Comparison of ENCODE assay signal across 25 cellular contexts in the genomic region with DNA sequence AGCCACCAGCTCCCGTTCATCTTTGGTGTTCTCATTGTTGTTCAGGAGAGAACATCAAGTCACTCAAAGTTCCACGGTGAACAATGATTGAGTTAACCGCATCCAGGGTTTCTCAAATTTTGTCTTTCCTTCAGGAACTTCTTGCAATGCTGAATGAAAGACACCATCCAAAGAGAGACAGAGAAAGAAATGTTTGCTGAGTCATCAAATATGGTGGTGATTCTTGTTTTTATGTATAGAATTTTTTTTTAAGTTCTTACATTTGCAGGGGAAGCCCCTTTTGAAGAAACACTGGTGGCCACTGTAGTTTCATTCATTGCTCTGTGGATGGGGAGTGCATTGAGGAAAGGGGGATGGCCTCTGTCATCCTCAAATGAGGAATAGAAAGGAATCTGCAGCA.
DNase-seq lines count a peak whose midpoint lies in the region; ATAC-seq, FAIRE-seq and TF ChIP-seq lines count a peak whose summit lies in the region.
"Had no signal": no experiment of that assay in that cellular context is flagged by ENCODE, and none has a peak within 500 bp of the region (broad histone marks: within the 10 kb centered on the region; RNA-seq: fewer than 3 reads in every experiment).

No MANE protein-coding gene starts in this region.

- ATAC-seq in Right ventricle myocardium inferior = no peak
- ATAC-seq in A549 = no peak
- ATAC-seq in K562 = no peak
- no peak for ATAC-seq in left lung

- H3K9ac ChIP-seq in BLaER1 treated with 17β-estradiol and CSF1 and Interleukin-3, amounts not matched to agents 10 nM and 100 nM = no peak overlapping the region
- no peak overlapping the region for H3K9ac ChIP-seq in K562 (ENCODE audit: insufficient read depth in 1 of 2, low read depth in 2 of 2, low read length in 2 of 2)

- H3K4me2 ChIP-seq in A549 = no peak overlapping the region
- peak overlapping the region in 8 of 11 experiments; percentile 7 to 77 (median 68); a peak in 13 of 22 replicates for H3K4me2 ChIP-seq in BLaER1 treated with 17β-estradiol and CSF1 and Interleukin-3, amounts not matched to agents 10 nM and 100 nM
- H3K4me2 ChIP-seq in K562 (ENCODE audit: insufficient read depth, low read length) = no peak overlapping the region

- no peak overlapping the region for H2AFZ ChIP-seq in K562 (ENCODE audit: low read depth, low read length)

- POLR2A ChIA-PET in A549 (lab: Yijun Ruan, JAX) (no interaction called here), K562 (lab: Yijun Ruan, JAX) (no interaction called here), GM10248 (lab: Yijun Ruan, JAX) (no interaction called here)

- 25% methylated on average over 3 of the region's 3 CpGs for WGBS in A549 (ENCODE audit: missing lambda C conversion rate)
- 5% methylated on average over 3 of the region's 3 CpGs for WGBS in K562 (ENCODE audit: insufficient coverage, low coverage, missing lambda C conversion rate)

- intact Hi-C loops in left ventricle myocardium inferior (cut with micrococcal nuclease) = no loop called here
- intact Hi-C loops in Right ventricle myocardium inferior (cut with DNase I) = no loop called here
- intact Hi-C loops in K562 (cut with micrococcal nuclease) = no loop called here
- intact Hi-C loops in left lung (cut with DNase I) = no loop called here

- no peak for FAIRE-seq in A549 (lab: Jason Lieb, UNC)
- no peak for FAIRE-seq in K562 (lab: Jason Lieb, UNC)
- FAIRE-seq: GM12891, GM19239 had no signal

- H3K4me3 ChIP-seq in left ventricle myocardium inferior (no peak overlapping the region), A549 (no peak overlapping the region), K562 (no peak overlapping the region), left lung (no peak overlapping the region)
- no peak overlapping the region for H3K4me3 ChIP-seq in BLaER1 treated with 17β-estradiol and CSF1 and Interleukin-3, amounts not matched to agents 10 nM and 100 nM

- peaks cover 7% of the 10 kb centered on the region for H3K9me3 ChIP-seq in left ventricle myocardium inferior (replicated peaks)
- no peaks in the 10 kb centered on the region for H3K9me3 ChIP-seq in A549
- peaks cover 12 to 36% (median 20%) of the 10 kb centered on the region in 11 experiments; a peak in 20 of 22 replicates for H3K9me3 ChIP-seq in BLaER1 treated with 17β-estradiol and CSF1 and Interleukin-3, amounts not matched to agents 10 nM and 100 nM (replicated peaks in 1 of 11)
- H3K9me3 ChIP-seq in K562 (replicated peaks; ENCODE audit: control insufficient read depth, insufficient read depth, low read depth, low read length) = no peaks in the 10 kb centered on the region; the same call in 1 of the 2 replicates
- H3K9me3 ChIP-seq in left lung = peaks cover 0 to 6% of the 10 kb centered on the region in 2 donors
- H3K9me3 ChIP-seq: BE2C had no signal

- H3K27me3 ChIP-seq in left ventricle myocardium inferior (ENCODE audit: low read depth) (no peaks in the 10 kb centered on the region), K562 (ENCODE audit: control insufficient read depth in 2 of 2, insufficient read depth in 2 of 2, low read length in 2 of 2) (no peaks in the 10 kb centered on the region), left lung (no peaks in the 10 kb centered on the region)
- no peaks in the 10 kb centered on the region for H3K27me3 ChIP-seq in BLaER1 treated with 17β-estradiol and CSF1 and Interleukin-3, amounts not matched to agents 10 nM and 100 nM
- H3K27me3 ChIP-seq: BE2C had no signal

- no peaks in the 10 kb centered on the region for H3K9me1 ChIP-seq in K562 (ENCODE audit: control insufficient read depth, insufficient read depth, low read length)

- H3K4me1 ChIP-seq in left ventricle myocardium inferior (peaks cover 51% of the 10 kb centered on the region), A549 (no peaks in the 10 kb centered on the region), K562 (replicated peaks in 1 of 2; ENCODE audit: control insufficient read depth in 2 of 2, insufficient read depth in 2 of 2, low read length in 2 of 2) (no peaks in the 10 kb centered on the region), left lung (no peaks in the 10 kb centered on the region)
- peaks cover 11 to 46% (median 34%) of the 10 kb centered on the region in 10 experiments; a peak in 17 of 20 replicates for H3K4me1 ChIP-seq in BLaER1 treated with 17β-estradiol and CSF1 and Interleukin-3, amounts not matched to agents 10 nM and 100 nM
- H3K4me1 ChIP-seq: BE2C had no signal

- peak overlapping the region; percentile 80 for H3K27ac ChIP-seq in left ventricle myocardium inferior (replicated peaks)
- H3K27ac ChIP-seq in A549 = no peak overlapping the region
- peak overlapping the region in 3 of 11 experiments; percentile 27 to 47 (median 28); a peak in 5 of 22 replicates for H3K27ac ChIP-seq in BLaER1 treated with 17β-estradiol and CSF1 and Interleukin-3, amounts not matched to agents 10 nM and 100 nM
- no peak overlapping the region for H3K27ac ChIP-seq in K562 (ENCODE audit: extremely low read depth, low read depth, low read length)
- no peak overlapping the region for H3K27ac ChIP-seq in left lung
- H3K27ac ChIP-seq: 22Rv1 had no signal

- in situ Hi-C loops in K562 (cut with MboI) (no loop called here), KBM-7 (cut with MboI; ENCODE audit: low pct_unique_long_range_greater_than_20kb, low sequenced_read_pairs) (no loop called here)

- TF ChIP-seq RAD21 in A549 (conservative IDR thresholded peaks at IDR 0.05 in 1 of 2, IDR thresholded peaks at IDR 0.05 in 1 of 2) (no peak), K562 (CRISPR knock-in tag; conservative IDR thresholded peaks at IDR 0.05 in 1 of 2, IDR thresholded peaks at IDR 0.05 in 1 of 2) (no peak)

- no TSS peak for BruUV-seq in K562 (replicated peaks; lab: Mats Ljungman, UMichigan)

- no peak for TF ChIP-seq POLR2A in A549 (IDR thresholded peaks at IDR 0.05; ENCODE audit: low read length)
- no peak for TF ChIP-seq POLR2A in K562 (conservative IDR thresholded peaks at IDR 0.05)

- peaks cover 11% of the 10 kb centered on the region for H3K36me3 ChIP-seq in left ventricle myocardium inferior
- no peaks in the 10 kb centered on the region for H3K36me3 ChIP-seq in BLaER1 treated with 17β-estradiol and CSF1 and Interleukin-3, amounts not matched to agents 10 nM and 100 nM
- no peaks in the 10 kb centered on the region for H3K36me3 ChIP-seq in K562 (ENCODE audit: control insufficient read depth, insufficient read depth, low read length)
- no peaks in the 10 kb centered on the region for H3K36me3 ChIP-seq in left lung
- H3K36me3 ChIP-seq: BE2C had no signal

- CTCF ChIA-PET in A549 (lab: Yijun Ruan, JAX) (interaction anchor here (1.2 kb wide), 1 partner anchor 15 kb away, joined by 3 read pairs; no protein-coding TSS in a partner anchor), K562 (lab: Yijun Ruan, JAX; ENCODE audit: low intra/inter-chr PET ratio) (no interaction called here), GM10248 (lab: Yijun Ruan, JAX) (no interaction called here)

- no peak for TF ChIP-seq CTCF in left ventricle myocardium inferior (IDR thresholded peaks at IDR 0.05; ENCODE audit: borderline replicate concordance)
- no peak for TF ChIP-seq CTCF in A549 (IDR thresholded peaks at IDR 0.05)
- TF ChIP-seq CTCF in K562 (IDR thresholded peaks at IDR 0.05 in 2 of 3, conservative IDR thresholded peaks at IDR 0.05 in 1 of 3; ENCODE audit: insufficient read depth in 2 of 3, low read depth in 1 of 3, low read length in 3 of 3) = no peak
- no peak for TF ChIP-seq CTCF in left lung (IDR thresholded peaks at IDR 0.05)
- no peak for TF ChIP-seq CTCF in GM10248 (IDR thresholded peaks at IDR 0.05; ENCODE audit: control extremely low read depth, extremely low read depth, low read depth, missing control alignments)

- no peak for TF ChIP-seq EP300 in A549 (IDR thresholded peaks at IDR 0.05)
- no peak for TF ChIP-seq EP300 in K562 (IDR thresholded peaks at IDR 0.05; ENCODE audit: low read length)

- H4K20me1 ChIP-seq in BLaER1 treated with 17β-estradiol and CSF1 and Interleukin-3, amounts not matched to agents 10 nM and 100 nM = no peaks in the 10 kb centered on the region
- H4K20me1 ChIP-seq in K562 (replicated peaks; ENCODE audit: control insufficient read depth, insufficient read depth, low read length) = no peaks in the 10 kb centered on the region

- no peaks in the 10 kb centered on the region for H3K79me2 ChIP-seq in K562 (ENCODE audit: control insufficient read depth, insufficient read depth, low read length)

- DNase-seq in left ventricle myocardium inferior (no peak), Right ventricle myocardium inferior (ENCODE audit: missing footprints) (no peak), A549 (ENCODE audit: low read depth in 1 of 2, low spot score in 1 of 2) (no peak), K562 (ENCODE audit: extremely low read depth in 1 of 4, low spot score in 3 of 4) (no peak), left lung (no peak), KBM-7 (no peak), GM10248 (ENCODE audit: extremely low spot score) (no peak)
- DNase-seq: ACHN; BE2C; C1 segment of cervical spinal cord; CD4-positive, alpha-beta memory T cell; CD4-positive, CD25-positive, alpha-beta regulatory T cell; CD8-positive, alpha-beta memory T cell; COR-L47; DMS 273 treated with DMSO at 0.1 percent for 48 hours; DMS153; DMS53; DMS79; DND-41; EL; GDM1 had no signal

TF ChIP-seq in A549, 52 proteins besides CTCF, POLR2A, EP300 and RAD21:
- no peak for TF ChIP-seq CBX8 (IDR thresholded peaks at IDR 0.05)
- TF ChIP-seq MAFK (IDR thresholded peaks at IDR 0.05; ENCODE audit: partially characterized antibody) = peak; percentile 95

TF ChIP-seq in K562, 482 proteins besides CTCF, POLR2A, EP300 and RAD21:
- TF ChIP-seq CREB1 (IDR thresholded peaks at IDR 0.05) (no peak), CREB1 (CRISPR knock-in tag; IDR thresholded peaks at IDR 0.05) (no peak), BDP1 (IDR thresholded peaks at IDR 0.05; ENCODE audit: insufficient read depth, insufficient read length) (no peak), C11orf30 (IDR thresholded peaks at IDR 0.05; ENCODE audit: low read depth) (peak; percentile 91), MAFK (IDR thresholded peaks at IDR 0.05; ENCODE audit: low read length) (peak; percentile 99), MAFG (tag; conservative IDR thresholded peaks at IDR 0.05) (peak; percentile 96), GABPB2 (CRISPR knock-in tag; conservative IDR thresholded peaks at IDR 0.05) (no peak), ZNF316 (IDR thresholded peaks at IDR 0.05) (peak; percentile 96), MAFF (IDR thresholded peaks at IDR 0.05; ENCODE audit: low read length) (peak; percentile 99)

Comparison
In these comparisons a context has a peak if more than half of its experiments do, and no peak if none do; other contexts are left out.
1. H3K4me2 ChIP-seq: peak in BLaER1 treated with 17β-estradiol and CSF1 and Interleukin-3, amounts not matched to agents 10 nM and 100 nM (8 of 11); none in A549 (single experiment) and K562 (single experiment).